Comparison of ENCODE assay signal across 24 cellular contexts in genomic region chr2:98643496-98644100, GRCh38. TPM values are rescaled to one million over a fixed set of nuclear protein-coding genes. Genes with fewer than 3 reads are reported as not detected.
DNase-seq lines count a peak whose midpoint lies in the region; ATAC-seq and FAIRE-seq lines count a peak whose summit lies in the region.
"Had no signal": no experiment of that assay in that cellular context is flagged by ENCODE, and none has a peak within 500 bp of the region (broad histone marks: within the 10 kb centered on the region; RNA-seq: fewer than 3 reads in every experiment).

No MANE protein-coding gene starts in this region.

- no peak overlapping the region for H3K27ac ChIP-seq in trophoblast cell (ENCODE audit: low read depth, low read length)
- H3K27ac ChIP-seq in mesenchymal stem cell (ENCODE audit: low read length, poor library complexity, severe bottlenecking) = no peak overlapping the region
- H3K27ac ChIP-seq: esophagus squamous epithelium, PC-9, thoracic aorta had no signal

- H3K79me1 ChIP-seq in trophoblast cell (ENCODE audit: low read length) = peaks cover 3% of the 10 kb centered on the region
- no peaks in the 10 kb centered on the region for H3K79me1 ChIP-seq in mesenchymal stem cell (replicated peaks; ENCODE audit: low read length, poor library complexity, severe bottlenecking)

- no peaks in the 10 kb centered on the region for H3K9me3 Mint-ChIP-seq in activated naive CD4-positive, alpha-beta T cell treated with anti-CD3 and anti-CD28 coated beads, Interleukin-2, amount 50 U/mL, for 24 hours
- H3K9me3 Mint-ChIP-seq in activated naive CD4-positive, alpha-beta T cell treated with anti-CD3 and anti-CD28 coated beads, Interleukin-2, amount 50 U/mL, for 72 hours = no peaks in the 10 kb centered on the region
- H3K9me3 Mint-ChIP-seq: CD14-positive monocyte had no signal

- DNase-seq in activated naive CD4-positive, alpha-beta T cell treated with anti-CD3 and anti-CD28 coated beads, Interleukin-2, amount 50 U/mL, for 72 hours (ENCODE audit: low spot score in 2 of 2) = no peak
- DNase-seq in GM19239 (ENCODE audit: insufficient read length, low spot score) (no peak), amniotic epithelial cell (ENCODE audit: low read depth) (peak; percentile 24), trophoblast cell (peak; percentile 29 to 79), glomerular visceral epithelial cell (ENCODE audit: extremely low spot score) (no peak), mesenchymal stem cell (no peak)
- no peak for DNase-seq in central memory CD4-positive, alpha-beta T cell
- DNase-seq: activated CD4-positive, alpha-beta T cell treated with anti-CD3 and anti-CD28 coated beads for 48 hours; activated CD8-positive, alpha-beta memory T cell treated with anti-CD3 and anti-CD28 coated beads, Interleukin-2, amount 50 U/mL, for 48 hours; DMS53; effector memory CD4-positive, alpha-beta T cell; esophagus squamous epithelium; KG1; mammary epithelial cell; NCI-H1048; NCI-H1930; NCI-H345; PC-9; SHP77 treated with DMSO at 0.1 percent for 48 hours; stimulated activated CD4-positive, alpha-beta T cell treated with anti-CD3 and anti-CD28 coated beads, Interleukin-2, amount 100 ng/mL, for 48 hours; stimulated activated naive CD4-positive, alpha-beta T cell had no signal

- H3K18ac ChIP-seq in trophoblast cell (ENCODE audit: low read length) (no peak overlapping the region), mesenchymal stem cell (ENCODE audit: low read depth in 1 of 2, low read length in 2 of 2) (no peak overlapping the region)

- H2BK120ac ChIP-seq in trophoblast cell (ENCODE audit: insufficient read depth, low read length, poor library complexity) = no peak overlapping the region
- no peak overlapping the region for H2BK120ac ChIP-seq in mesenchymal stem cell (ENCODE audit: low read depth, low read length)

- H4K8ac ChIP-seq in trophoblast cell (ENCODE audit: low read depth, low read length) = no peak overlapping the region
- no peak overlapping the region for H4K8ac ChIP-seq in mesenchymal stem cell (ENCODE audit: low read length)

- no peak overlapping the region for H3K4me3 Mint-ChIP-seq in activated naive CD4-positive, alpha-beta T cell treated with anti-CD3 and anti-CD28 coated beads, Interleukin-2, amount 50 U/mL, for 24 hours
- H3K4me3 Mint-ChIP-seq: CD14-positive monocyte had no signal

- no peak overlapping the region for H2BK15ac ChIP-seq in mesenchymal stem cell (ENCODE audit: low read depth, poor library complexity, severe bottlenecking)

- no peaks in the 10 kb centered on the region for H3K27me3 Mint-ChIP-seq in activated naive CD4-positive, alpha-beta T cell treated with anti-CD3 and anti-CD28 coated beads, Interleukin-2, amount 50 U/mL, for 24 hours

- peaks cover 23% of the 10 kb centered on the region for H3K4me1 Mint-ChIP-seq in activated naive CD4-positive, alpha-beta T cell treated with anti-CD3 and anti-CD28 coated beads, Interleukin-2, amount 50 U/mL, for 24 hours
- H3K4me1 Mint-ChIP-seq: CD14-positive monocyte had no signal

- H3K79me2 ChIP-seq in trophoblast cell (ENCODE audit: control insufficient read depth, insufficient read depth, low read length, poor library complexity) = no peaks in the 10 kb centered on the region

- no peak overlapping the region for H2AK5ac ChIP-seq in trophoblast cell (ENCODE audit: low read length)
- H2AK5ac ChIP-seq in mesenchymal stem cell (ENCODE audit: low read length, severe bottlenecking) = no peak overlapping the region

- H3K9ac ChIP-seq in trophoblast cell (ENCODE audit: low read length) (no peak overlapping the region), mesenchymal stem cell (ENCODE audit: low read length) (no peak overlapping the region)

- H3K4ac ChIP-seq in trophoblast cell (ENCODE audit: low read depth, low read length) (no peak overlapping the region), mesenchymal stem cell (ENCODE audit: low read depth in 1 of 2, low read length in 2 of 2) (no peak overlapping the region)

- FAIRE-seq in GM19239 (lab: Jason Lieb, UNC) = peak; percentile 35

- H3K36me3 Mint-ChIP-seq in activated naive CD4-positive, alpha-beta T cell treated with anti-CD3 and anti-CD28 coated beads, Interleukin-2, amount 50 U/mL, for 24 hours = no peaks in the 10 kb centered on the region
- peaks cover 0 to 24% of the 10 kb centered on the region in 2 donors for H3K36me3 Mint-ChIP-seq in activated naive CD4-positive, alpha-beta T cell treated with anti-CD3 and anti-CD28 coated beads, Interleukin-2, amount 50 U/mL, for 72 hours

- H3K9me3 ChIP-seq in trophoblast cell (ENCODE audit: insufficient read depth, low read depth, low read length) (no peaks in the 10 kb centered on the region), mesenchymal stem cell (ENCODE audit: control insufficient read depth, low read length) (no peaks in the 10 kb centered on the region)
- H3K9me3 ChIP-seq: esophagus squamous epithelium, thoracic aorta had no signal

- no peak overlapping the region for H3K4me2 ChIP-seq in trophoblast cell (ENCODE audit: low read length)
- H3K4me2 ChIP-seq in mesenchymal stem cell (ENCODE audit: low read length, poor library complexity, severe bottlenecking) = no peak overlapping the region
- H3K4me2 ChIP-seq: PC-9 had no signal

- H3K36me3 ChIP-seq in trophoblast cell (ENCODE audit: control insufficient read depth in 1 of 2, insufficient read depth in 2 of 2, low read length in 2 of 2) (no peaks in the 10 kb centered on the region), mesenchymal stem cell (ENCODE audit: control insufficient read depth in 1 of 2, insufficient read depth in 2 of 2, low read depth in 1 of 2, low read length in 2 of 2) (no peaks in the 10 kb centered on the region)

- H2BK12ac ChIP-seq in trophoblast cell (ENCODE audit: low read length) = no peak overlapping the region
- no peak overlapping the region for H2BK12ac ChIP-seq in mesenchymal stem cell (ENCODE audit: low read length in 2 of 2)

- H4K91ac ChIP-seq in trophoblast cell (ENCODE audit: low read depth, low read length) (no peak overlapping the region), mesenchymal stem cell (ENCODE audit: low read length) (no peak overlapping the region)

- H3K27me3 ChIP-seq in trophoblast cell (ENCODE audit: insufficient read depth, low read length) (no peaks in the 10 kb centered on the region), mesenchymal stem cell (ENCODE audit: control insufficient read depth in 1 of 2, insufficient read depth in 1 of 2, low read length in 2 of 2) (peaks cover 0 to 7% of the 10 kb centered on the region in 2 experiments)
- H3K27me3 ChIP-seq: esophagus squamous epithelium had no signal

- H4K12ac ChIP-seq in trophoblast cell (ENCODE audit: low read depth, low read length) = no peak overlapping the region

- H3K4me1 ChIP-seq in trophoblast cell (ENCODE audit: control insufficient read depth in 1 of 2, insufficient read depth in 2 of 2, low read length in 2 of 2) (peaks cover 1 to 5% of the 10 kb centered on the region in 2 experiments), mesenchymal stem cell (ENCODE audit: control insufficient read depth, insufficient read depth, low read depth, low read length) (no peaks in the 10 kb centered on the region)
- H3K4me1 ChIP-seq: esophagus squamous epithelium had no signal

- H3K27ac Mint-ChIP-seq in activated naive CD4-positive, alpha-beta T cell treated with anti-CD3 and anti-CD28 coated beads, Interleukin-2, amount 50 U/mL, for 24 hours = peak overlapping the region; percentile 73
- no peak overlapping the region for H3K27ac Mint-ChIP-seq in activated naive CD4-positive, alpha-beta T cell treated with anti-CD3 and anti-CD28 coated beads, Interleukin-2, amount 50 U/mL, for 72 hours
- H3K27ac Mint-ChIP-seq: CD14-positive monocyte had no signal

- H3K23ac ChIP-seq in trophoblast cell (ENCODE audit: low read length) = no peak overlapping the region
- H3K23ac ChIP-seq in mesenchymal stem cell (ENCODE audit: low read length in 2 of 2) = no peak overlapping the region

- H3K4me3 ChIP-seq in trophoblast cell (ENCODE audit: low read depth, low read length) (no peak overlapping the region), mesenchymal stem cell (ENCODE audit: insufficient read depth in 1 of 2, low read depth in 1 of 2, low read length in 2 of 2) (no peak overlapping the region)
- H3K4me3 ChIP-seq: esophagus squamous epithelium, PC-9, thoracic aorta had no signal

- H2BK5ac ChIP-seq in trophoblast cell (ENCODE audit: low read depth, low read length, poor library complexity) = no peak overlapping the region
- H2BK5ac ChIP-seq in mesenchymal stem cell (ENCODE audit: low read depth, low read length, poor library complexity, severe bottlenecking) = no peak overlapping the region

- H2AFZ ChIP-seq in trophoblast cell (ENCODE audit: insufficient read depth, low read length, poor library complexity) (no peak overlapping the region), mesenchymal stem cell (ENCODE audit: low read depth, low read length) (no peak overlapping the region)
- H2AFZ ChIP-seq: PC-9 had no signal

- H3K14ac ChIP-seq in trophoblast cell (ENCODE audit: low read length) = no peak overlapping the region
- no peak overlapping the region for H3K14ac ChIP-seq in mesenchymal stem cell (ENCODE audit: low read length in 2 of 2)

- ATAC-seq in activated naive CD4-positive, alpha-beta T cell treated with anti-CD3 and anti-CD28 coated beads, Interleukin-2, amount 50 U/mL, for 72 hours = no peak

- WGBS in trophoblast cell (ENCODE audit: extremely low coverage, insufficient coverage, insufficient read length) = no CpG with 5 or more reads among the region's 5 CpGs
- WGBS in mesenchymal stem cell = 83% methylated on average over 5 of the region's 5 CpGs

RNA-seq across cellular contexts. Expression of gene UNC50, which starts 35.2 kb away (rescaled TPM):
- total RNA-seq in activated naive CD4-positive, alpha-beta T cell treated with anti-CD3 and anti-CD28 coated beads, Interleukin-2, amount 50 U/mL, for 72 hours = 10 to 100 TPM; 21.6 to 23.8 TPM
- polyA plus RNA-seq in trophoblast cell (2013) = 58.4 and 66.1 TPM in 2 replicates
- polyA plus RNA-seq in mesenchymal stem cell (2013, experiment 1 of 2) = 64.2 TPM
- polyA plus RNA-seq in mesenchymal stem cell (2013, experiment 2 of 2) = 81.8 TPM

RNA-seq across cellular contexts. Expression of gene COA5, which starts 35.3 kb away (rescaled TPM):
- total RNA-seq in activated naive CD4-positive, alpha-beta T cell treated with anti-CD3 and anti-CD28 coated beads, Interleukin-2, amount 50 U/mL, for 72 hours = 10 to 100 TPM; 25.0 to 30.3 TPM
- 32.9 and 35.0 TPM in 2 replicates for polyA plus RNA-seq in trophoblast cell (2013)
- polyA plus RNA-seq in mesenchymal stem cell (2013, experiment 1 of 2) = 33.0 TPM
- 36.8 TPM for polyA plus RNA-seq in mesenchymal stem cell (2013, experiment 2 of 2)

Comparison
In these comparisons a context has a peak if more than half of its experiments do, and no peak if none do; other contexts are left out.
1. DNase-seq: peak in amniotic epithelial cell (single experiment) and trophoblast cell (2 of 2); none in activated naive CD4-positive, alpha-beta T cell treated with anti-CD3 and anti-CD28 coated beads, Interleukin-2, amount 50 U/mL, for 72 hours (0 of 2), GM19239 (single experiment), central memory CD4-positive, alpha-beta T cell (single experiment), glomerular visceral epithelial cell (single experiment) and mesenchymal stem cell (single experiment).